Comparison of ENCODE assay signal across 13 cellular contexts in genomic region chr16:11016524-11016988, GRCh38.
DNase-seq lines count a peak whose midpoint lies in the region; ATAC-seq and TF ChIP-seq lines count a peak whose summit lies in the region.
"Had no signal": no experiment of that assay in that cellular context is flagged by ENCODE, and none has a peak within 500 bp of the region (broad histone marks: within the 10 kb centered on the region; RNA-seq: fewer than 3 reads in every experiment).

No MANE protein-coding gene starts in this region.

- H3K27me3 ChIP-seq in left ventricle myocardium inferior (ENCODE audit: low read depth) (no peaks in the 10 kb centered on the region), foreskin keratinocyte (no peaks in the 10 kb centered on the region), upper lobe of left lung (no peaks in the 10 kb centered on the region)
- H3K27me3 ChIP-seq: sigmoid colon had no signal

- H3K4me3 ChIP-seq in left ventricle myocardium inferior (no peak overlapping the region), upper lobe of left lung (no peak overlapping the region)
- H3K4me3 ChIP-seq: sigmoid colon had no signal

- intact Hi-C loops in left ventricle myocardium inferior (cut with micrococcal nuclease) (no loop called here), left cardiac atrium (cut with DNase I) (no loop called here)

- ATAC-seq in left cardiac atrium, result no peak
- peak; percentile 13 for ATAC-seq in foreskin keratinocyte
- ATAC-seq in upper lobe of left lung (ENCODE audit: low FRiP score in 2 of 2), result peak in 1 of 2 donors; percentile 30

- DNase-seq in left ventricle myocardium inferior (no peak), left cardiac atrium (no peak), NCI-H69 (lab: John Stamatoyannopoulos, UW) (peak; percentile 86), foreskin keratinocyte (no peak), upper lobe of left lung (no peak), NCI-H526 treated with DMSO at 0.1 percent for 48 hours (lab: John Stamatoyannopoulos, UW) (no peak), NK-92 (lab: John Stamatoyannopoulos, UW; ENCODE audit: unreplicated experiment) (no peak), DMS 273 (lab: John Stamatoyannopoulos, UW; ENCODE audit: unreplicated experiment) (no peak)
- DNase-seq: AML-193, cerebellar nuclear complex, MV-4-11, NCI-H2107, sigmoid colon had no signal

- peak overlapping the region; percentile 29 for H3K27ac ChIP-seq in left ventricle myocardium inferior (replicated peaks)
- peak overlapping the region; percentile 85 for H3K27ac ChIP-seq in foreskin keratinocyte
- H3K27ac ChIP-seq in upper lobe of left lung, result peak overlapping the region in 3 of 4 donors; percentile 38 to 58 (median 41)

- TF ChIP-seq EP300 in upper lobe of left lung (IDR thresholded peaks at IDR 0.05), result no peak

- H3K36me3 ChIP-seq in left ventricle myocardium inferior (peaks cover 15% of the 10 kb centered on the region), upper lobe of left lung (peaks cover 0 to 17% (median 7%) of the 10 kb centered on the region in 4 donors)

- 76 to 77% methylated on average over 3 of the region's 3 CpGs for WGBS in upper lobe of left lung, 2 donors

- no peak for TF ChIP-seq POLR2A in upper lobe of left lung (IDR thresholded peaks at IDR 0.05)

- TF ChIP-seq CTCF in left ventricle myocardium inferior (IDR thresholded peaks at IDR 0.05; ENCODE audit: borderline replicate concordance) (no peak), foreskin keratinocyte (conservative IDR thresholded peaks at IDR 0.05) (no peak), upper lobe of left lung (IDR thresholded peaks at IDR 0.05) (no peak)

- H3K9me3 ChIP-seq in left ventricle myocardium inferior (replicated peaks) (peaks cover 3% of the 10 kb centered on the region), upper lobe of left lung (no peaks in the 10 kb centered on the region)
- H3K9me3 ChIP-seq: sigmoid colon had no signal

- H3K4me1 ChIP-seq in left ventricle myocardium inferior (peaks cover 23% of the 10 kb centered on the region), foreskin keratinocyte (peaks cover 29% of the 10 kb centered on the region), upper lobe of left lung (peaks cover 9 to 20% (median 12%) of the 10 kb centered on the region in 4 donors)

Comparison
In these comparisons a context has a peak if more than half of its experiments do, and no peak if none do; other contexts are left out.
1. H3K27ac ChIP-seq: peak in every context shown above with its lines; median percentile 85 in foreskin keratinocyte; 41 in upper lobe of left lung; 29 in left ventricle myocardium inferior.